ENCODE assay signal across 20 cellular contexts in the genomic region with DNA sequence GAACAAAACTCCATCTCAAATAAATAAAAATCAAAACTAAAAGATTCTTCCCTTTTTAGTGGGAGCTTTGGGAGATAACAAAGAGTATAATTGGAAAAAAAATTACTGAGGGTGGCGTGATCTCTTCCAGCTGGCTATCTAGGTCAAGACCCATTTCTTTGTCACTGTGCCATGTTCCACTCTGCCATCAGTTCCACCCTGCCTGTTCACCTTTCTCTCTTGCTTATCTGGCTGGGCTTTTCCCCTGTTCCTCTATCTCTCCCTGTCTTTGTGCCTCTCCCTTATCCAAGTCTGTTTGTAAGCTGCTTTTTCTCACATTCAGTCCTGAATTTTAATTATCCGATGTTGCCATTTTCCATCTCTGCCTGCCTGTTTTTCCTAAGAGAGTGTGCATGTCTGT. TPM values are rescaled to one million over a fixed set of nuclear protein-coding genes. Genes with fewer than 3 reads are reported as not detected.
"Had no signal": no experiment of that assay in that cellular context is flagged by ENCODE, and none has a peak within 500 bp of the region (broad histone marks: within the 10 kb centered on the region; RNA-seq: fewer than 3 reads in every experiment).

No MANE protein-coding gene starts in this region.

- H3K27me3 ChIP-seq: colonic mucosa, heart right ventricle, neutrophil, spleen had no signal

- H3K4me3 Mint-ChIP-seq: activated naive CD8-positive, alpha-beta T cell treated with anti-CD3 and anti-CD28 coated beads for 36 hours; activated T-cell treated with anti-CD3 and anti-CD28 coated beads, Interleukin-2, amount 50 U/mL, for 4 hours; stimulated activated naive B cell treated with anti-CD40 and anti-IgM and Interleukin-4, amounts not matched to agents 10 μg/mL and 1 μg/mL and 100 μg/mL, for 72 hours; T-helper 1 cell treated with Interleukin-12 subunit alpha and Interleukin-12 subunit beta and Interleukin-4 antibody, amounts not matched to agents 30 μg/mL and 1 μg/mL, for 36 hours; type B pancreatic cell had no signal

- H3K27ac Mint-ChIP-seq: activated naive CD8-positive, alpha-beta T cell treated with anti-CD3 and anti-CD28 coated beads for 36 hours; stimulated activated naive B cell treated with anti-CD40 and anti-IgM and Interleukin-4, amounts not matched to agents 10 μg/mL and 1 μg/mL and 100 μg/mL, for 72 hours; T-helper 1 cell treated with Interleukin-12 subunit alpha and Interleukin-12 subunit beta and Interleukin-4 antibody, amounts not matched to agents 30 μg/mL and 1 μg/mL, for 36 hours; type B pancreatic cell had no signal

- H3K9me3 Mint-ChIP-seq: activated naive CD8-positive, alpha-beta T cell treated with anti-CD3 and anti-CD28 coated beads for 36 hours; activated T-cell treated with anti-CD3 and anti-CD28 coated beads, Interleukin-2, amount 50 U/mL, for 4 hours; stimulated activated naive B cell treated with anti-CD40 and anti-IgM and Interleukin-4, amounts not matched to agents 10 μg/mL and 1 μg/mL and 100 μg/mL, for 72 hours; T-helper 1 cell treated with Interleukin-12 subunit alpha and Interleukin-12 subunit beta and Interleukin-4 antibody, amounts not matched to agents 30 μg/mL and 1 μg/mL, for 36 hours; type B pancreatic cell had no signal

- DNase-seq: activated CD4-positive, alpha-beta T cell treated with anti-CD3 and anti-CD28 coated beads, Interleukin-2, amount 50 U/mL, for 48 hours; activated gamma-delta T cell; activated naive CD8-positive, alpha-beta T cell treated with anti-CD3 and anti-CD28 coated beads for 36 hours; activated T-cell treated with anti-CD3 and anti-CD28 coated beads, Interleukin-2, amount 50 U/mL, for 4 hours; anterior cingulate cortex; colonic mucosa; effector CD4-positive, alpha-beta T cell; heart right ventricle; kidney; posterior cingulate gyrus; spleen; stimulated activated CD4-positive, alpha-beta T cell treated with anti-CD3 and anti-CD28 coated beads, Interleukin-2, amount 100 ng/mL, for 24 hours; stimulated activated naive B cell treated with anti-CD40 and anti-IgM and Interleukin-4, amounts not matched to agents 10 μg/mL and 1 μg/mL and 100 μg/mL, for 72 hours had no signal

- H3K36me3 ChIP-seq: colonic mucosa, neutrophil had no signal

- H3K4me1 ChIP-seq: colonic mucosa, spleen had no signal

- H3K4me1 Mint-ChIP-seq: activated naive CD8-positive, alpha-beta T cell treated with anti-CD3 and anti-CD28 coated beads for 36 hours; stimulated activated naive B cell treated with anti-CD40 and anti-IgM and Interleukin-4, amounts not matched to agents 10 μg/mL and 1 μg/mL and 100 μg/mL, for 72 hours had no signal

- H3K9me3 ChIP-seq: colonic mucosa, heart right ventricle, neutrophil, spleen had no signal

- H3K4me3 ChIP-seq: colonic mucosa, heart right ventricle, spleen had no signal

- H3K36me3 Mint-ChIP-seq: activated naive CD8-positive, alpha-beta T cell treated with anti-CD3 and anti-CD28 coated beads for 36 hours had no signal

- H3K27me3 Mint-ChIP-seq: activated naive CD8-positive, alpha-beta T cell treated with anti-CD3 and anti-CD28 coated beads for 36 hours; stimulated activated naive B cell treated with anti-CD40 and anti-IgM and Interleukin-4, amounts not matched to agents 10 μg/mL and 1 μg/mL and 100 μg/mL, for 72 hours; type B pancreatic cell had no signal

- ATAC-seq: activated CD4-positive, CD25-positive, alpha-beta regulatory T cell treated with anti-CD3 and anti-CD28 coated beads, Interleukin-2, amount 50 U/mL, for 24 hours; activated T-cell treated with anti-CD3 and anti-CD28 coated beads, Interleukin-2, amount 50 U/mL, for 4 hours; sciatic nerve; stimulated activated naive B cell treated with anti-CD40 and anti-IgM and Interleukin-4, amounts not matched to agents 10 μg/mL and 1 μg/mL and 100 μg/mL, for 72 hours had no signal

- H3K27ac ChIP-seq: colonic mucosa, heart right ventricle, neutrophil, spleen had no signal

RNA-seq across cellular contexts. Expression of gene A2ML1, which starts 41.1 kb away (rescaled TPM):
- total RNA-seq: activated naive CD8-positive, alpha-beta T cell treated with anti-CD3 and anti-CD28 coated beads for 36 hours; activated T-cell treated with anti-CD3 and anti-CD28 coated beads, Interleukin-2, amount 50 U/mL, for 4 hours; colonic mucosa; fibroblast of lung; kidney; spleen; subcutaneous adipose tissue had no signal
- polyA plus RNA-seq: fibroblast of lung had no signal
